11 cellular contexts compared by ENCODE assay signal in genomic region chr1:116986531-116987255, GRCh38. TPM values are rescaled to one million over a fixed set of nuclear protein-coding genes. Genes with fewer than 3 reads are reported as not detected.
DNase-seq lines count a peak whose midpoint lies in the region; ATAC-seq and TF ChIP-seq lines count a peak whose summit lies in the region.
"Had no signal": no experiment of that assay in that cellular context is flagged by ENCODE, and none has a peak within 500 bp of the region (broad histone marks: within the 10 kb centered on the region; RNA-seq: fewer than 3 reads in every experiment).

No MANE protein-coding gene starts in this region.

- POLR2A ChIA-PET in activated CD4-positive, alpha-beta T cell treated with anti-CD3 and anti-CD28 coated beads, Interleukin-2, amount 10 ng/mL, durations not matched to agents 7 days and 5 days (lab: Charles Lee): no interaction called here

- peak overlapping the region; percentile 35; the same call in 1 of the 2 replicates for H3K4me2 ChIP-seq in DND-41 (ENCODE audit: insufficient read depth, low read length)

- H4K20me1 ChIP-seq in DND-41 (ENCODE audit: insufficient read depth, low read length): no peaks in the 10 kb centered on the region

- peaks cover 21% of the 10 kb centered on the region for H3K4me1 ChIP-seq in DND-41 (ENCODE audit: insufficient read depth, low read length)
- H3K4me1 ChIP-seq in SJCRH30: peaks cover 19% of the 10 kb centered on the region
- no peaks in the 10 kb centered on the region for H3K4me1 ChIP-seq in psoas muscle
- H3K4me1 ChIP-seq: BE2C had no signal

- TF ChIP-seq CTCF in DND-41 (IDR thresholded peaks at IDR 0.05; ENCODE audit: borderline replicate concordance, extremely low read depth, low read length, poor library complexity, severe bottlenecking) (no peak), psoas muscle (IDR thresholded peaks at IDR 0.05) (no peak)

- no peaks in the 10 kb centered on the region for H3K27me3 Mint-ChIP-seq in activated CD4-positive, alpha-beta T cell treated with anti-CD3 and anti-CD28 coated beads, Interleukin-2, amount 10 ng/mL, durations not matched to agents 7 days and 5 days
- H3K27me3 Mint-ChIP-seq in activated naive CD8-positive, alpha-beta T cell treated with anti-CD3 and anti-CD28 coated beads for 36 hours: no peaks in the 10 kb centered on the region

- ATAC-seq in DND-41 (ENCODE audit: insufficient read depth, low read depth) (peak; percentile 42), psoas muscle (no peak)

- peaks cover 8% of the 10 kb centered on the region for H3K36me3 Mint-ChIP-seq in activated CD4-positive, alpha-beta T cell treated with anti-CD3 and anti-CD28 coated beads, Interleukin-2, amount 10 ng/mL, durations not matched to agents 7 days and 5 days (ENCODE audit: low read depth)
- peaks cover 20% of the 10 kb centered on the region for H3K36me3 Mint-ChIP-seq in activated naive CD8-positive, alpha-beta T cell treated with anti-CD3 and anti-CD28 coated beads for 36 hours

- H3K27me3 ChIP-seq in DND-41 (ENCODE audit: insufficient read depth, low read length, poor library complexity) (no peaks in the 10 kb centered on the region), SJCRH30 (no peaks in the 10 kb centered on the region), psoas muscle (ENCODE audit: insufficient read depth in 3 of 3, low read length in 2 of 3) (no peaks in the 10 kb centered on the region)
- H3K27me3 ChIP-seq: BE2C had no signal

- H3K36me3 ChIP-seq in DND-41 (ENCODE audit: insufficient read depth, low read length) (no peaks in the 10 kb centered on the region), SJCRH30 (peaks cover 7% of the 10 kb centered on the region; the same call in 1 of the 2 replicates), psoas muscle (ENCODE audit: insufficient read depth in 1 of 2, low read depth in 1 of 2) (no peaks in the 10 kb centered on the region)
- H3K36me3 ChIP-seq: BE2C had no signal

- peak overlapping the region; percentile 80 for H2AFZ ChIP-seq in DND-41 (ENCODE audit: low read depth, low read length)

- H3K4me3 ChIP-seq in DND-41 (ENCODE audit: low read depth in 1 of 2, low read length in 2 of 2) (no peak overlapping the region), SJCRH30 (no peak overlapping the region), psoas muscle (no peak overlapping the region)

- H3K9ac ChIP-seq in DND-41 (ENCODE audit: low read depth, low read length): peak overlapping the region; percentile 13; the same call in 1 of the 2 replicates

- intact Hi-C loops in psoas muscle (cut with DNase I): no loop called here

- CTCF ChIA-PET in activated CD4-positive, alpha-beta T cell treated with anti-CD3 and anti-CD28 coated beads, Interleukin-2, amount 10 ng/mL, durations not matched to agents 7 days and 5 days (lab: Charles Lee): interaction anchor here (1.1 to 2.8 kb wide), 5 partner anchors 9 to 71 kb away, joined by 3 to 10 read pairs (median 4); no protein-coding TSS in a partner anchor

- peak overlapping the region; percentile 53 for H3K4me3 Mint-ChIP-seq in activated CD4-positive, alpha-beta T cell treated with anti-CD3 and anti-CD28 coated beads, Interleukin-2, amount 10 ng/mL, durations not matched to agents 7 days and 5 days
- peak overlapping the region; percentile 73 for H3K4me3 Mint-ChIP-seq in activated naive CD8-positive, alpha-beta T cell treated with anti-CD3 and anti-CD28 coated beads for 36 hours

- peak overlapping the region; percentile 74 for H3K27ac ChIP-seq in DND-41 (ENCODE audit: low read length)
- no peak overlapping the region for H3K27ac ChIP-seq in SJCRH30
- H3K27ac ChIP-seq in psoas muscle: no peak overlapping the region

- H3K9me3 ChIP-seq in DND-41 (ENCODE audit: insufficient read depth, low read length, severe bottlenecking): no peaks in the 10 kb centered on the region
- no peaks in the 10 kb centered on the region for H3K9me3 ChIP-seq in SJCRH30 (replicated peaks)
- H3K9me3 ChIP-seq in psoas muscle: no peaks in the 10 kb centered on the region
- H3K9me3 ChIP-seq: BE2C had no signal

- H3K9me3 Mint-ChIP-seq in activated CD4-positive, alpha-beta T cell treated with anti-CD3 and anti-CD28 coated beads, Interleukin-2, amount 10 ng/mL, durations not matched to agents 7 days and 5 days: no peaks in the 10 kb centered on the region
- H3K9me3 Mint-ChIP-seq in activated naive CD8-positive, alpha-beta T cell treated with anti-CD3 and anti-CD28 coated beads for 36 hours: no peaks in the 10 kb centered on the region

- peak; percentile 36 for DNase-seq in DND-41
- peak; percentile 24 for DNase-seq in activated CD4-positive, alpha-beta T cell treated with anti-CD3 and anti-CD28 coated beads, Interleukin-2, amount 10 ng/mL, durations not matched to agents 7 days and 5 days
- peak; percentile 30 for DNase-seq in activated naive CD8-positive, alpha-beta T cell treated with anti-CD3 and anti-CD28 coated beads for 36 hours
- peak; percentile 51 for DNase-seq in stimulated activated CD4-positive, alpha-beta T cell treated with anti-CD3 and anti-CD28 coated beads, Interleukin-15, amount 100 ng/mL, for 24 hours
- no peak for DNase-seq in NAMALWA (ENCODE audit: low spot score)
- no peak for DNase-seq in NK-92 treated with Interleukin-12 subunit alpha and Interleukin-12 subunit beta, amount 100 ng/mL, for 24 hours (lab: John Stamatoyannopoulos, UW)
- no peak for DNase-seq in SJCRH30
- no peak for DNase-seq in psoas muscle
- DNase-seq: BE2C, NCI-H187, occipital lobe had no signal

- 88 to 93% (median 92%) methylated on average over 27 of the region's 27 CpGs for WGBS in psoas muscle, 3 donors

- peaks cover 39% of the 10 kb centered on the region for H3K4me1 Mint-ChIP-seq in activated CD4-positive, alpha-beta T cell treated with anti-CD3 and anti-CD28 coated beads, Interleukin-2, amount 10 ng/mL, durations not matched to agents 7 days and 5 days
- peaks cover 30% of the 10 kb centered on the region for H3K4me1 Mint-ChIP-seq in activated naive CD8-positive, alpha-beta T cell treated with anti-CD3 and anti-CD28 coated beads for 36 hours

- H3K27ac Mint-ChIP-seq in activated CD4-positive, alpha-beta T cell treated with anti-CD3 and anti-CD28 coated beads, Interleukin-2, amount 10 ng/mL, durations not matched to agents 7 days and 5 days: peak overlapping the region; percentile 94
- H3K27ac Mint-ChIP-seq in activated naive CD8-positive, alpha-beta T cell treated with anti-CD3 and anti-CD28 coated beads for 36 hours: peak overlapping the region; percentile 96

- no peaks in the 10 kb centered on the region for H3K79me2 ChIP-seq in DND-41 (ENCODE audit: insufficient read depth, low read length)

RNA-seq across cellular contexts. Expression of gene CD101, which starts 14.9 kb away (rescaled TPM):
- 1 to 10 TPM; 3.4 to 4.2 TPM for total RNA-seq in activated CD4-positive, alpha-beta T cell treated with anti-CD3 and anti-CD28 coated beads, Interleukin-2, amount 10 ng/mL, durations not matched to agents 7 days and 5 days
- total RNA-seq in activated naive CD8-positive, alpha-beta T cell treated with anti-CD3 and anti-CD28 coated beads for 36 hours: under 1 TPM; 0.12 to 0.47 TPM
- total RNA-seq in SJCRH30 (2014; rRNA removed; shearing (Covaris generic)): 1.7 and 2.3 TPM in 2 replicates
- total RNA-seq in psoas muscle: under 1 TPM in 3 of 4 donors, not detected in 1; 0.18 to 0.77 (median 0.39) TPM
- polyA plus RNA-seq in psoas muscle: 1 to 10 TPM in 1 of 3 donors, under 1 TPM in 2; 0.03 to 1.0 (median 0.04) TPM

Comparison
In these comparisons a context has a peak if more than half of its experiments do, and no peak if none do; other contexts are left out.
1. DNase-seq: peak in DND-41 (single experiment), activated CD4-positive, alpha-beta T cell treated with anti-CD3 and anti-CD28 coated beads, Interleukin-2, amount 10 ng/mL, durations not matched to agents 7 days and 5 days (single experiment), activated naive CD8-positive, alpha-beta T cell treated with anti-CD3 and anti-CD28 coated beads for 36 hours (single experiment) and stimulated activated CD4-positive, alpha-beta T cell treated with anti-CD3 and anti-CD28 coated beads, Interleukin-15, amount 100 ng/mL, for 24 hours (single experiment); none in NAMALWA (single experiment), NK-92 treated with Interleukin-12 subunit alpha and Interleukin-12 subunit beta, amount 100 ng/mL, for 24 hours (single experiment), SJCRH30 (0 of 2) and psoas muscle (0 of 2).